In genomic region chr2:181262782-181263181, GRCh38 we compare ENCODE assay signal across 20 cellular contexts.
"Had no signal": no experiment of that assay in that cellular context is flagged by ENCODE, and none has a peak within 500 bp of the region (broad histone marks: within the 10 kb centered on the region; RNA-seq: fewer than 3 reads in every experiment).

No MANE protein-coding gene starts in this region.

- H3K36me3 ChIP-seq: esophagus muscularis mucosa, left lung, neural progenitor cell, sigmoid colon, upper lobe of right lung, WERI-Rb-1 had no signal

- H3K4me1 ChIP-seq: esophagus muscularis mucosa, left lung, sigmoid colon, upper lobe of right lung had no signal

- H3K27me3 ChIP-seq: esophagus muscularis mucosa, hepatocyte, left lung, neural progenitor cell, sigmoid colon, upper lobe of right lung had no signal

- H3K36me3 Mint-ChIP-seq: neural progenitor cell had no signal

- H3K4me3 ChIP-seq: coronary artery, esophagus muscularis mucosa, hepatocyte, left lung, lung, neural progenitor cell, sigmoid colon, upper lobe of right lung had no signal

- H3K4me2 ChIP-seq: hepatocyte, neural progenitor cell had no signal

- DNase-seq: activated CD4-positive, alpha-beta T cell treated with anti-CD3 and anti-CD28 coated beads, Interleukin-2, amount 10 ng/mL, durations not matched to agents 7 days and 5 days; activated CD4-positive, CD25-positive, alpha-beta regulatory T cell treated with anti-CD3 and anti-CD28 coated beads, Interleukin-2, amount 50 U/mL, for 72 hours; activated naive CD4-positive, alpha-beta T cell treated with anti-CD3 and anti-CD28 coated beads for 36 hours; activated T-cell treated with anti-CD3 and anti-CD28 coated beads, Interleukin-2, amount 50 U/mL, for 48 hours; cerebellar nuclear complex; glutamatergic neuron; kidney glomerular epithelial cell; left lung; naive thymus-derived CD4-positive, alpha-beta T cell; posterior cingulate gyrus; sigmoid colon; stimulated activated CD4-positive, alpha-beta T cell treated with anti-CD3 and anti-CD28 coated beads, Interleukin-4, amount 100 ng/mL, for 1 hour; stimulated activated naive CD4-positive, alpha-beta T cell; upper lobe of right lung; WERI-Rb-1 had no signal

- H3K9ac ChIP-seq: neural progenitor cell had no signal

- H3K9me3 Mint-ChIP-seq: activated naive CD4-positive, alpha-beta T cell treated with anti-CD3 and anti-CD28 coated beads for 36 hours; neural progenitor cell had no signal

- H3K27me3 Mint-ChIP-seq: activated CD4-positive, alpha-beta T cell treated with anti-CD3 and anti-CD28 coated beads, Interleukin-2, amount 10 ng/mL, durations not matched to agents 7 days and 5 days; naive thymus-derived CD4-positive, alpha-beta T cell had no signal

- H3K27ac ChIP-seq: coronary artery, esophagus muscularis mucosa, hepatocyte, left lung, neural progenitor cell, sigmoid colon, upper lobe of right lung, WERI-Rb-1 had no signal

- H3K27ac Mint-ChIP-seq: activated CD4-positive, alpha-beta T cell treated with anti-CD3 and anti-CD28 coated beads, Interleukin-2, amount 10 ng/mL, durations not matched to agents 7 days and 5 days; activated naive CD4-positive, alpha-beta T cell treated with anti-CD3 and anti-CD28 coated beads for 36 hours; neural progenitor cell had no signal

- H3K79me2 ChIP-seq: hepatocyte had no signal

- H2AFZ ChIP-seq: hepatocyte, neural progenitor cell had no signal

- H3K4me3 Mint-ChIP-seq: activated CD4-positive, alpha-beta T cell treated with anti-CD3 and anti-CD28 coated beads, Interleukin-2, amount 10 ng/mL, durations not matched to agents 7 days and 5 days; activated naive CD4-positive, alpha-beta T cell treated with anti-CD3 and anti-CD28 coated beads for 36 hours; neural progenitor cell had no signal

- H3K9me3 ChIP-seq: esophagus muscularis mucosa, left lung, sigmoid colon, upper lobe of right lung had no signal

- ATAC-seq: left lung; naive thymus-derived CD4-positive, alpha-beta T cell; upper lobe of right lung had no signal
